In genomic region chr12:32755654-32756475, GRCh38 we compare ENCODE assay signal across 1 cellular context.
TF ChIP-seq lines count a peak whose summit lies in the region.

Gene YARS2 (minus strand): TSS chr12:32755897. CDS start chr12:32755874, 23 bp downstream.

TF ChIP-seq in HepG2, 621 proteins besides CTCF, POLR2A, EP300 and RAD21 (continued from another document and continues in another):
- no peak for TF ChIP-seq ATF4 (CRISPR knock-in tag; IDR thresholded peaks at IDR 0.05)
- TF ChIP-seq ZNF773 (CRISPR knock-in tag; IDR thresholded peaks at IDR 0.05; ENCODE audit: borderline replicate concordance), result no peak
- TF ChIP-seq ZNF547 (CRISPR knock-in tag; IDR thresholded peaks at IDR 0.05), result no peak; the same call in 1 of the 2 replicates
- peak; percentile 41 to 95; a peak in 3 of 4 replicates for TF ChIP-seq HMGXB4 (CRISPR knock-in tag; IDR thresholded peaks at IDR 0.05; ENCODE audit: borderline replicate concordance in 1 of 2, low read depth in 1 of 2)
- TF ChIP-seq ZNF510 (CRISPR knock-in tag; IDR thresholded peaks at IDR 0.05; ENCODE audit: low read depth), result no peak; the same call in 1 of the 2 replicates
- TF ChIP-seq SATB2 (CRISPR knock-in tag; IDR thresholded peaks at IDR 0.05), result no peak
- TF ChIP-seq ZBTB7A (CRISPR knock-in tag; IDR thresholded peaks at IDR 0.05), result 0 out of 2 replicates have a peak, but pooled peaks have one; percentile 16
- no peak for TF ChIP-seq ZNF562 (CRISPR knock-in tag; IDR thresholded peaks at IDR 0.05; ENCODE audit: borderline replicate concordance)
- TF ChIP-seq MAX (IDR thresholded peaks at IDR 0.05), result peak; percentile 29; the same call in 1 of the 2 replicates
- no peak for TF ChIP-seq MAFG (CRISPR knock-in tag; IDR thresholded peaks at IDR 0.05)
- no peak for TF ChIP-seq AHR (CRISPR knock-in tag; IDR thresholded peaks at IDR 0.05)
- TF ChIP-seq NFRKB (IDR thresholded peaks at IDR 0.05), result peak; percentile 28; the same call in 1 of the 2 replicates
- no peak for TF ChIP-seq FLYWCH1 (CRISPR knock-in tag; IDR thresholded peaks at IDR 0.05)
- no peak for TF ChIP-seq ZNF329 (CRISPR knock-in tag; IDR thresholded peaks at IDR 0.05; ENCODE audit: low read depth)
- no peak for TF ChIP-seq ONECUT2 (CRISPR knock-in tag; IDR thresholded peaks at IDR 0.05)
- peak; percentile 97 for TF ChIP-seq STAG1 (CRISPR knock-in tag; IDR thresholded peaks at IDR 0.05)
- TF ChIP-seq KLF13 (CRISPR knock-in tag; IDR thresholded peaks at IDR 0.05), result no peak
- 0 out of 2 replicates have a peak, but pooled peaks have one; percentile 66 for TF ChIP-seq ZNF503 (CRISPR knock-in tag; IDR thresholded peaks at IDR 0.05)
- TF ChIP-seq ISL2 (CRISPR knock-in tag; IDR thresholded peaks at IDR 0.05), result 0 out of 2 replicates have a peak, but pooled peaks have one; percentile 51
- no peak for TF ChIP-seq ZNF75D (CRISPR knock-in tag; IDR thresholded peaks at IDR 0.05; ENCODE audit: borderline replicate concordance)
- peak; percentile 86; the same call in 1 of the 2 replicates for TF ChIP-seq ZFP91 (CRISPR knock-in tag; IDR thresholded peaks at IDR 0.05; ENCODE audit: borderline replicate concordance)
- TF ChIP-seq UBTF (CRISPR knock-in tag; IDR thresholded peaks at IDR 0.05), result peak; percentile 30; the same call in 1 of the 2 replicates
- peak; percentile 83; the same call in 1 of the 2 replicates for TF ChIP-seq SP140L (CRISPR knock-in tag; IDR thresholded peaks at IDR 0.05; ENCODE audit: borderline replicate concordance)
- TF ChIP-seq HMGXB3 (CRISPR knock-in tag; IDR thresholded peaks at IDR 0.05; ENCODE audit: borderline replicate concordance), result peak; percentile 23; the same call in 1 of the 2 replicates
- no peak for TF ChIP-seq TEF (CRISPR knock-in tag; IDR thresholded peaks at IDR 0.05)
- peak; percentile 57 for TF ChIP-seq SRSF1 (optimal IDR thresholded peaks at IDR 0.05; ENCODE audit: low read depth, low read length)
- TF ChIP-seq NCOA2 (CRISPR knock-in tag; IDR thresholded peaks at IDR 0.05), result no peak
- no peak; the same call in 1 of the 2 replicates for TF ChIP-seq CENPT (CRISPR knock-in tag; IDR thresholded peaks at IDR 0.05; ENCODE audit: low read depth)
- TF ChIP-seq MXD3 (CRISPR knock-in tag; IDR thresholded peaks at IDR 0.05), result peak; percentile 56; the same call in 1 of the 2 replicates
- TF ChIP-seq YY1 (IDR thresholded peaks at IDR 0.05; ENCODE audit: insufficient read depth, insufficient replicate concordance, low read depth, low read length), result peak; percentile 98
- no peak for TF ChIP-seq CREBL2 (CRISPR knock-in tag; IDR thresholded peaks at IDR 0.05; ENCODE audit: borderline replicate concordance)
- peak; percentile 26; the same call in 1 of the 2 replicates for TF ChIP-seq TFDP1 (CRISPR knock-in tag; IDR thresholded peaks at IDR 0.05; ENCODE audit: borderline replicate concordance)
- TF ChIP-seq ZNF878 (CRISPR knock-in tag; IDR thresholded peaks at IDR 0.05), result no peak
- peak; percentile 45; the same call in 1 of the 2 replicates for TF ChIP-seq ZNF770 (CRISPR knock-in tag; IDR thresholded peaks at IDR 0.05)
- TF ChIP-seq REPIN1 (CRISPR knock-in tag; IDR thresholded peaks at IDR 0.05; ENCODE audit: borderline replicate concordance, low read depth), result no peak; the same call in 1 of the 2 replicates
- TF ChIP-seq SAFB2 (CRISPR knock-in tag; IDR thresholded peaks at IDR 0.05; ENCODE audit: borderline replicate concordance, low read depth), result no peak; the same call in 1 of the 2 replicates
- no peak for TF ChIP-seq HES4 (CRISPR knock-in tag; IDR thresholded peaks at IDR 0.05; ENCODE audit: borderline replicate concordance)
- TF ChIP-seq ZMAT5 (CRISPR knock-in tag; IDR thresholded peaks at IDR 0.05; ENCODE audit: borderline replicate concordance, low read depth), result no peak
- 0 out of 2 replicates have a peak, but pooled peaks have one; percentile 7 for TF ChIP-seq CHCHD3 (CRISPR knock-in tag; IDR thresholded peaks at IDR 0.05)
